In genomic region chr9:134670851-134671281, GRCh38 we compare ENCODE assay signal across 1 cellular context.
TF ChIP-seq lines count a peak whose summit lies in the region.

No MANE protein-coding gene starts in this region.

TF ChIP-seq in H1, 55 proteins besides CTCF, POLR2A, EP300 and RAD21:
- TF ChIP-seq TAF7 (optimal IDR thresholded peaks at IDR 0.05; ENCODE audit: borderline replicate concordance, low read depth, low read length) (no peak), EZH2 (IDR thresholded peaks at IDR 0.05; ENCODE audit: low read depth, low read length, severe bottlenecking) (no peak), SRF (IDR thresholded peaks at IDR 0.05; ENCODE audit: low read depth, low read length) (no peak)
